In the genomic region with DNA sequence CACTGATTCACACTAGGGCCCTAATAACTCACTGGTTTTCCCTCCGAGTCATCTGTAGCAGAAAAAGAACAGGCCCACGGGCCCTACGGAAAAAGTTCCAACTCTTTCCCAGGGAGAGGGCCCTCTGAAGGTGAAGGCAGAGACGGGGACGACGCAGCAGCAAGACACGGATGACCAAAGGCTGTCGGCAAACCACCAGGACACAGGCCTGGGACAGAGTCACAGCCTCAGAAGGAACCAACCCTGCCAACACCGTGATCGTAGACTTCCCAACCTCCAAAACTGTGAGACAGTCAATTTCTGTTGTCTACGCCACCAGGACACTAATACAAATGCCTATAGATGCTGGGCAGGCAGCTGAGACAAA, we compare ENCODE assay signal across 1 cellular context.
TF ChIP-seq lines count a peak whose summit lies in the region.

No MANE protein-coding gene starts in this region.

TF ChIP-seq in H1, 55 proteins besides CTCF, POLR2A, EP300 and RAD21:
- TF ChIP-seq, protein P1, sequence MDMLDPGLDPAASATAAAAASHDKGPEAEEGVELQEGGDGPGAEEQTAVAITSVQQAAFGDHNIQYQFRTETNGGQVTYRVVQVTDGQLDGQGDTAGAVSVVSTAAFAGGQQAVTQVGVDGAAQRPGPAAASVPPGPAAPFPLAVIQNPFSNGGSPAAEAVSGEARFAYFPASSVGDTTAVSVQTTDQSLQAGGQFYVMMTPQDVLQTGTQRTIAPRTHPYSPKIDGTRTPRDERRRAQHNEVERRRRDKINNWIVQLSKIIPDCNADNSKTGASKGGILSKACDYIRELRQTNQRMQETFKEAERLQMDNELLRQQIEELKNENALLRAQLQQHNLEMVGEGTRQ (IDR thresholded peaks at IDR 0.05; ENCODE audit: low read length): no peak
- no peak for TF ChIP-seq SAP30 (IDR thresholded peaks at IDR 0.05; ENCODE audit: insufficient read depth, insufficient replicate concordance, low read length)
- TF ChIP-seq SIN3A (conservative IDR thresholded peaks at IDR 0.05 in 1 of 2, IDR thresholded peaks at IDR 0.05 in 1 of 2; ENCODE audit: low read depth in 1 of 2, low read length in 2 of 2): no peak
- TF ChIP-seq CREB1 (IDR thresholded peaks at IDR 0.05): no peak
- TF ChIP-seq, protein P2, sequence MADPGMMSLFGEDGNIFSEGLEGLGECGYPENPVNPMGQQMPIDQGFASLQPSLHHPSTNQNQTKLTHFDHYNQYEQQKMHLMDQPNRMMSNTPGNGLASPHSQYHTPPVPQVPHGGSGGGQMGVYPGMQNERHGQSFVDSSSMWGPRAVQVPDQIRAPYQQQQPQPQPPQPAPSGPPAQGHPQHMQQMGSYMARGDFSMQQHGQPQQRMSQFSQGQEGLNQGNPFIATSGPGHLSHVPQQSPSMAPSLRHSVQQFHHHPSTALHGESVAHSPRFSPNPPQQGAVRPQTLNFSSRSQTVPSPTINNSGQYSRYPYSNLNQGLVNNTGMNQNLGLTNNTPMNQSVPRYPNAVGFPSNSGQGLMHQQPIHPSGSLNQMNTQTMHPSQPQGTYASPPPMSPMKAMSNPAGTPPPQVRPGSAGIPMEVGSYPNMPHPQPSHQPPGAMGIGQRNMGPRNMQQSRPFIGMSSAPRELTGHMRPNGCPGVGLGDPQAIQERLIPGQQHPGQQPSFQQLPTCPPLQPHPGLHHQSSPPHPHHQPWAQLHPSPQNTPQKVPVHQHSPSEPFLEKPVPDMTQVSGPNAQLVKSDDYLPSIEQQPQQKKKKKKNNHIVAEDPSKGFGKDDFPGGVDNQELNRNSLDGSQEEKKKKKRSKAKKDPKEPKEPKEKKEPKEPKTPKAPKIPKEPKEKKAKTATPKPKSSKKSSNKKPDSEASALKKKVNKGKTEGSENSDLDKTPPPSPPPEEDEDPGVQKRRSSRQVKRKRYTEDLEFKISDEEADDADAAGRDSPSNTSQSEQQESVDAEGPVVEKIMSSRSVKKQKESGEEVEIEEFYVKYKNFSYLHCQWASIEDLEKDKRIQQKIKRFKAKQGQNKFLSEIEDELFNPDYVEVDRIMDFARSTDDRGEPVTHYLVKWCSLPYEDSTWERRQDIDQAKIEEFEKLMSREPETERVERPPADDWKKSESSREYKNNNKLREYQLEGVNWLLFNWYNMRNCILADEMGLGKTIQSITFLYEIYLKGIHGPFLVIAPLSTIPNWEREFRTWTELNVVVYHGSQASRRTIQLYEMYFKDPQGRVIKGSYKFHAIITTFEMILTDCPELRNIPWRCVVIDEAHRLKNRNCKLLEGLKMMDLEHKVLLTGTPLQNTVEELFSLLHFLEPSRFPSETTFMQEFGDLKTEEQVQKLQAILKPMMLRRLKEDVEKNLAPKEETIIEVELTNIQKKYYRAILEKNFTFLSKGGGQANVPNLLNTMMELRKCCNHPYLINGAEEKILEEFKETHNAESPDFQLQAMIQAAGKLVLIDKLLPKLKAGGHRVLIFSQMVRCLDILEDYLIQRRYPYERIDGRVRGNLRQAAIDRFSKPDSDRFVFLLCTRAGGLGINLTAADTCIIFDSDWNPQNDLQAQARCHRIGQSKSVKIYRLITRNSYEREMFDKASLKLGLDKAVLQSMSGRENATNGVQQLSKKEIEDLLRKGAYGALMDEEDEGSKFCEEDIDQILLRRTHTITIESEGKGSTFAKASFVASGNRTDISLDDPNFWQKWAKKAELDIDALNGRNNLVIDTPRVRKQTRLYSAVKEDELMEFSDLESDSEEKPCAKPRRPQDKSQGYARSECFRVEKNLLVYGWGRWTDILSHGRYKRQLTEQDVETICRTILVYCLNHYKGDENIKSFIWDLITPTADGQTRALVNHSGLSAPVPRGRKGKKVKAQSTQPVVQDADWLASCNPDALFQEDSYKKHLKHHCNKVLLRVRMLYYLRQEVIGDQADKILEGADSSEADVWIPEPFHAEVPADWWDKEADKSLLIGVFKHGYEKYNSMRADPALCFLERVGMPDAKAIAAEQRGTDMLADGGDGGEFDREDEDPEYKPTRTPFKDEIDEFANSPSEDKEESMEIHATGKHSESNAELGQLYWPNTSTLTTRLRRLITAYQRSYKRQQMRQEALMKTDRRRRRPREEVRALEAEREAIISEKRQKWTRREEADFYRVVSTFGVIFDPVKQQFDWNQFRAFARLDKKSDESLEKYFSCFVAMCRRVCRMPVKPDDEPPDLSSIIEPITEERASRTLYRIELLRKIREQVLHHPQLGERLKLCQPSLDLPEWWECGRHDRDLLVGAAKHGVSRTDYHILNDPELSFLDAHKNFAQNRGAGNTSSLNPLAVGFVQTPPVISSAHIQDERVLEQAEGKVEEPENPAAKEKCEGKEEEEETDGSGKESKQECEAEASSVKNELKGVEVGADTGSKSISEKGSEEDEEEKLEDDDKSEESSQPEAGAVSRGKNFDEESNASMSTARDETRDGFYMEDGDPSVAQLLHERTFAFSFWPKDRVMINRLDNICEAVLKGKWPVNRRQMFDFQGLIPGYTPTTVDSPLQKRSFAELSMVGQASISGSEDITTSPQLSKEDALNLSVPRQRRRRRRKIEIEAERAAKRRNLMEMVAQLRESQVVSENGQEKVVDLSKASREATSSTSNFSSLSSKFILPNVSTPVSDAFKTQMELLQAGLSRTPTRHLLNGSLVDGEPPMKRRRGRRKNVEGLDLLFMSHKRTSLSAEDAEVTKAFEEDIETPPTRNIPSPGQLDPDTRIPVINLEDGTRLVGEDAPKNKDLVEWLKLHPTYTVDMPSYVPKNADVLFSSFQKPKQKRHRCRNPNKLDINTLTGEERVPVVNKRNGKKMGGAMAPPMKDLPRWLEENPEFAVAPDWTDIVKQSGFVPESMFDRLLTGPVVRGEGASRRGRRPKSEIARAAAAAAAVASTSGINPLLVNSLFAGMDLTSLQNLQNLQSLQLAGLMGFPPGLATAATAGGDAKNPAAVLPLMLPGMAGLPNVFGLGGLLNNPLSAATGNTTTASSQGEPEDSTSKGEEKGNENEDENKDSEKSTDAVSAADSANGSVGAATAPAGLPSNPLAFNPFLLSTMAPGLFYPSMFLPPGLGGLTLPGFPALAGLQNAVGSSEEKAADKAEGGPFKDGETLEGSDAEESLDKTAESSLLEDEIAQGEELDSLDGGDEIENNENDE (IDR thresholded peaks at IDR 0.05; ENCODE audit: insufficient replicate concordance, low read length): no peak
- no peak for TF ChIP-seq TBP (IDR thresholded peaks at IDR 0.05; ENCODE audit: low read depth, low read length)
- no peak for TF ChIP-seq SP1 (IDR thresholded peaks at IDR 0.05; ENCODE audit: low read depth, low read length)
- TF ChIP-seq EZH2 (IDR thresholded peaks at IDR 0.05; ENCODE audit: low read depth, low read length, severe bottlenecking): no peak
- no peak for TF ChIP-seq TAF1 (IDR thresholded peaks at IDR 0.05; ENCODE audit: low read depth, low read length)
- no peak for TF ChIP-seq JUN (IDR thresholded peaks at IDR 0.05; ENCODE audit: low read depth, low read length)
- no peak for TF ChIP-seq CHD1 (IDR thresholded peaks at IDR 0.05; ENCODE audit: low read depth, low read length)
- no peak for TF ChIP-seq POLR2AphosphoS5 (IDR thresholded peaks at IDR 0.05; ENCODE audit: low read depth, low read length)
- no peak for TF ChIP-seq KDM5A (IDR thresholded peaks at IDR 0.05; ENCODE audit: low read length)
- no peak for TF ChIP-seq ASH2L (IDR thresholded peaks at IDR 0.05; ENCODE audit: low read length)
- TF ChIP-seq HDAC2 (IDR thresholded peaks at IDR 0.05; ENCODE audit: borderline replicate concordance in 1 of 2, low read depth in 2 of 2, low read length in 2 of 2): no peak
- TF ChIP-seq SP2 (IDR thresholded peaks at IDR 0.05; ENCODE audit: low read length): no peak
- no peak for TF ChIP-seq POU5F1 (IDR thresholded peaks at IDR 0.05; ENCODE audit: low read depth, low read length)
- TF ChIP-seq CBX8 (IDR thresholded peaks at IDR 0.05; ENCODE audit: borderline replicate concordance, low read depth, low read length): no peak
- no peak for TF ChIP-seq SUZ12 (IDR thresholded peaks at IDR 0.05; ENCODE audit: low read length)
- TF ChIP-seq NANOG (IDR thresholded peaks at IDR 0.05; ENCODE audit: insufficient read depth, low read depth, low read length, poor library complexity, severe bottlenecking): no peak
